ENCODE assay signal across 31 cellular contexts in the genomic region with DNA sequence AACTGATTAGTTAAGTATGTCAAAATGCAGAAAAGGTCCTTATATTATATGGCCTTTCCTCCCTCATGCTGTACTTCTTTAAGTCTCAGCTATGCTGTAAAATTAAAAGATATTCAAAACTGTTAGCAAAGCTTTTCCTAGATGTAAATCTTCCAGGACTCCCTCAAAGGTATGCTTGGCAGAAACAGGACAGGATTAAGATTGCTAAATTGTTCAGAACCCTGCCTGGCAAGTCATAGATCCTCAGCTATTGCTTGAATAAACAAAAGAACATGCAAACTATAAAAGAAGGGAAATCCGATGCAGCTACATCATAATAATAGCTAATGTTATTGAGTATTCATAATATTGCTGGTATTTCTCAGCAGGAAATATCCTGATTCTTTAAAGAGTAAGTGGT.
"Had no signal": no experiment of that assay in that cellular context is flagged by ENCODE, and none has a peak within 500 bp of the region (broad histone marks: within the 10 kb centered on the region; RNA-seq: fewer than 3 reads in every experiment).

No MANE protein-coding gene starts in this region.

- H3K4me3 ChIP-seq: dorsolateral prefrontal cortex, esophagus muscularis mucosa, gastrocnemius medialis, heart left ventricle, hepatocyte, left lung, mucosa of descending colon, neural progenitor cell, right lobe of liver, smooth muscle cell, stomach, testis, tibial artery, uterus had no signal

- H3K27ac ChIP-seq: dorsolateral prefrontal cortex, epithelial cell of prostate, esophagus muscularis mucosa, gastrocnemius medialis, heart left ventricle, hepatocyte, left lung, neural progenitor cell, parathyroid adenoma, right lobe of liver, stomach, testis, tibial artery, uterus had no signal

- H3K4me3 Mint-ChIP-seq: mesothelial cell of epicardium; naive B cell; natural killer cell treated with Interleukin-12 subunit alpha and Interleukin-12 subunit beta and Interleukin-15 and Interleukin-18, amount 100 ng/mL, for 72 hours; neural progenitor cell; type B pancreatic cell had no signal

- H3K27ac Mint-ChIP-seq: mesothelial cell of epicardium; naive B cell; natural killer cell treated with Interleukin-12 subunit alpha and Interleukin-12 subunit beta and Interleukin-15 and Interleukin-18, amount 100 ng/mL, for 72 hours; neural progenitor cell; progenitor cell of endocrine pancreas; type B pancreatic cell had no signal

- H3K4me1 Mint-ChIP-seq: mesothelial cell of epicardium, neural progenitor cell had no signal

- DNase-seq: cerebellar nuclear complex; cortex of kidney; dorsolateral prefrontal cortex; effector CD4-positive, alpha-beta T cell; gastrocnemius medialis; heart left ventricle; left cardiac atrium; left lung; mesenchymal stem cell; mucosa of descending colon; naive B cell; right lobe of liver; stimulated activated CD4-positive, alpha-beta T cell treated with anti-CD3 and anti-CD28 coated beads, Interleukin-12 subunit alpha, Interleukin-12 subunit beta, amount 100 ng/mL, for 4 hours; stimulated activated CD4-positive, alpha-beta T cell treated with anti-CD3 and anti-CD28 coated beads, Interleukin-1b, Interleukin-23, amount 100 ng/mL, for 48 hours; stimulated activated CD4-positive, alpha-beta T cell treated with anti-CD3 and anti-CD28 coated beads, Interleukin-4, amount 100 ng/mL, for 1 hour; stimulated activated CD8-positive, alpha-beta memory T cell treated with anti-CD3 and anti-CD28 coated beads, Interleukin-4, amount 100 ng/mL, for 48 hours; stimulated activated naive CD4-positive, alpha-beta T cell treated with Interleukin-2 at 50 U/mL for 16 hours; stomach; testis; tibial artery; uterus had no signal

- H3K36me3 ChIP-seq: esophagus muscularis mucosa, gastrocnemius medialis, heart left ventricle, left lung, neural progenitor cell, right lobe of liver, stomach, tibial artery, uterus had no signal

- H3K9me3 Mint-ChIP-seq: natural killer cell treated with Interleukin-12 subunit alpha and Interleukin-12 subunit beta and Interleukin-15 and Interleukin-18, amount 100 ng/mL, for 72 hours had no signal

- ATAC-seq: gastrocnemius medialis; heart left ventricle; left cardiac atrium; left lung; mucosa of descending colon; natural killer cell treated with Interleukin-12 subunit alpha and Interleukin-12 subunit beta and Interleukin-15 and Interleukin-18, amount 100 ng/mL, for 72 hours; right lobe of liver had no signal

- H3K4me1 ChIP-seq: gastrocnemius medialis, heart left ventricle, left lung, neural progenitor cell, parathyroid adenoma, testis, tibial artery, uterus had no signal

- H3K36me3 Mint-ChIP-seq: natural killer cell treated with Interleukin-12 subunit alpha and Interleukin-12 subunit beta and Interleukin-15 and Interleukin-18, amount 100 ng/mL, for 72 hours; neural progenitor cell had no signal
